20 cellular contexts compared by ENCODE assay signal in genomic region chr3:135081451-135082434, GRCh38.
"Had no signal": no experiment of that assay in that cellular context is flagged by ENCODE, and none has a peak within 500 bp of the region (broad histone marks: within the 10 kb centered on the region; RNA-seq: fewer than 3 reads in every experiment).

No MANE protein-coding gene starts in this region.

- ATAC-seq: activated CD8-positive, alpha-beta memory T cell treated with anti-CD3 and anti-CD28 coated beads, Interleukin-2, amount 10 ng/mL, durations not matched to agents 7 days and 5 days; activated CD8-positive, alpha-beta T cell treated with anti-CD3 and anti-CD28 coated beads for 36 hours; activated naive CD8-positive, alpha-beta T cell treated with anti-CD3 and anti-CD28 coated beads, Interleukin-2, amount 50 U/mL, for 24 hours; naive thymus-derived CD4-positive, alpha-beta T cell had no signal

- H3K4me1 Mint-ChIP-seq: activated CD4-positive, alpha-beta T cell treated with anti-CD3 and anti-CD28 coated beads, Interleukin-2, amount 10 ng/mL, durations not matched to agents 7 days and 5 days; activated CD8-positive, alpha-beta memory T cell treated with anti-CD3 and anti-CD28 coated beads, Interleukin-2, amount 10 ng/mL, durations not matched to agents 7 days and 5 days; activated naive CD8-positive, alpha-beta T cell treated with anti-CD3 and anti-CD28 coated beads, Interleukin-2, amount 50 U/mL, for 24 hours; endodermal cell; naive thymus-derived CD4-positive, alpha-beta T cell; neural crest cell had no signal

- H3K4me1 ChIP-seq: upper lobe of left lung had no signal

- H3K27ac ChIP-seq: cardiac muscle cell, thoracic aorta, upper lobe of left lung, VCaP had no signal

- H3K27ac Mint-ChIP-seq: activated CD4-positive, alpha-beta T cell treated with anti-CD3 and anti-CD28 coated beads, Interleukin-2, amount 10 ng/mL, durations not matched to agents 7 days and 5 days; activated CD8-positive, alpha-beta memory T cell treated with anti-CD3 and anti-CD28 coated beads, Interleukin-2, amount 10 ng/mL, durations not matched to agents 7 days and 5 days; activated CD8-positive, alpha-beta T cell treated with anti-CD3 and anti-CD28 coated beads for 36 hours; activated naive CD8-positive, alpha-beta T cell treated with anti-CD3 and anti-CD28 coated beads, Interleukin-2, amount 50 U/mL, for 24 hours; endodermal cell; naive thymus-derived CD4-positive, alpha-beta T cell had no signal

- H3K27me3 Mint-ChIP-seq: activated CD4-positive, alpha-beta T cell treated with anti-CD3 and anti-CD28 coated beads, Interleukin-2, amount 10 ng/mL, durations not matched to agents 7 days and 5 days; activated CD8-positive, alpha-beta memory T cell treated with anti-CD3 and anti-CD28 coated beads, Interleukin-2, amount 10 ng/mL, durations not matched to agents 7 days and 5 days; activated CD8-positive, alpha-beta T cell treated with anti-CD3 and anti-CD28 coated beads for 36 hours; activated naive CD8-positive, alpha-beta T cell treated with anti-CD3 and anti-CD28 coated beads, Interleukin-2, amount 50 U/mL, for 24 hours had no signal

- H3K36me3 ChIP-seq: cardiac muscle cell, thoracic aorta, upper lobe of left lung had no signal

- H3K27me3 ChIP-seq: upper lobe of left lung had no signal

- DNase-seq: activated CD4-positive, alpha-beta T cell treated with anti-CD3 and anti-CD28 coated beads, Interleukin-2, amount 10 ng/mL, durations not matched to agents 7 days and 5 days; activated CD4-positive, CD25-positive, alpha-beta regulatory T cell treated with anti-CD3 and anti-CD28 coated beads, Interleukin-2, amount 50 U/mL, for 72 hours; activated CD8-positive, alpha-beta memory T cell treated with anti-CD3 and anti-CD28 coated beads, Interleukin-2, amount 10 ng/mL, durations not matched to agents 7 days and 5 days; activated CD8-positive, alpha-beta T cell treated with anti-CD3 and anti-CD28 coated beads for 36 hours; activated effector memory CD4-positive, alpha-beta T cell treated with anti-CD3 and anti-CD28 coated beads, Interleukin-2, amount 50 U/mL, for 16 hours; activated naive CD4-positive, alpha-beta T cell treated with anti-CD3 and anti-CD28 coated beads, Interleukin-2, amount 50 U/mL, for 16 hours; activated naive CD8-positive, alpha-beta T cell treated with anti-CD3 and anti-CD28 coated beads, Interleukin-2, amount 50 U/mL, for 24 hours; activated T-cell treated with anti-CD3 and anti-CD28 coated beads for 4 hours; endodermal cell; naive thymus-derived CD4-positive, alpha-beta T cell; occipital lobe; stimulated activated CD4-positive, alpha-beta T cell treated with anti-CD3 and anti-CD28 coated beads, Interleukin-2, amount 100 ng/mL, for 48 hours; stimulated activated naive CD4-positive, alpha-beta T cell; upper lobe of left lung had no signal

- FAIRE-seq: colon, keratinocyte had no signal

- H3K4me3 ChIP-seq: cardiac muscle cell, thoracic aorta, upper lobe of left lung had no signal

- H3K9me3 Mint-ChIP-seq: activated CD4-positive, alpha-beta T cell treated with anti-CD3 and anti-CD28 coated beads, Interleukin-2, amount 10 ng/mL, durations not matched to agents 7 days and 5 days; activated CD8-positive, alpha-beta T cell treated with anti-CD3 and anti-CD28 coated beads for 36 hours; endodermal cell had no signal

- H3K4me3 Mint-ChIP-seq: activated CD4-positive, alpha-beta T cell treated with anti-CD3 and anti-CD28 coated beads, Interleukin-2, amount 10 ng/mL, durations not matched to agents 7 days and 5 days; activated CD8-positive, alpha-beta memory T cell treated with anti-CD3 and anti-CD28 coated beads, Interleukin-2, amount 10 ng/mL, durations not matched to agents 7 days and 5 days; activated CD8-positive, alpha-beta T cell treated with anti-CD3 and anti-CD28 coated beads for 36 hours; activated naive CD8-positive, alpha-beta T cell treated with anti-CD3 and anti-CD28 coated beads, Interleukin-2, amount 50 U/mL, for 24 hours; endodermal cell; naive thymus-derived CD4-positive, alpha-beta T cell; neural crest cell had no signal

- H3K36me3 Mint-ChIP-seq: activated CD8-positive, alpha-beta memory T cell treated with anti-CD3 and anti-CD28 coated beads, Interleukin-2, amount 10 ng/mL, durations not matched to agents 7 days and 5 days; naive thymus-derived CD4-positive, alpha-beta T cell had no signal
